2 cellular contexts compared by ENCODE assay signal in genomic region chr4:7830747-7831146, GRCh38.
TF ChIP-seq lines count a peak whose summit lies in the region.

No MANE protein-coding gene starts in this region.

TF ChIP-seq in SK-N-SH, 30 proteins besides CTCF, POLR2A, EP300 and RAD21 (continued from another document):
- no peak for TF ChIP-seq USF2 (IDR thresholded peaks at IDR 0.05; ENCODE audit: borderline replicate concordance, low read depth, low read length)
- no peak for TF ChIP-seq POLR2AphosphoS5 (IDR thresholded peaks at IDR 0.05; ENCODE audit: low read depth, low read length)
- no peak for TF ChIP-seq SIN3A (IDR thresholded peaks at IDR 0.05; ENCODE audit: borderline replicate concordance, low read depth, low read length)
- no peak for TF ChIP-seq ZBTB33 (IDR thresholded peaks at IDR 0.05; ENCODE audit: borderline replicate concordance, low read depth)
- no peak for TF ChIP-seq RCOR1 (IDR thresholded peaks at IDR 0.05; ENCODE audit: low read length)
- TF ChIP-seq FOXJ3 (CRISPR knock-in tag; IDR thresholded peaks at IDR 0.05): no peak
- no peak for TF ChIP-seq TEAD4 (IDR thresholded peaks at IDR 0.05; ENCODE audit: borderline replicate concordance, insufficient read depth)
- no peak for TF ChIP-seq MXI1 (IDR thresholded peaks at IDR 0.05; ENCODE audit: low read depth, low read length)
- no peak for TF ChIP-seq NRF1 (IDR thresholded peaks at IDR 0.05; ENCODE audit: low read depth, low read length)
- no peak for TF ChIP-seq GABPA (IDR thresholded peaks at IDR 0.05; ENCODE audit: low read depth)

TF ChIP-seq in SK-N-SH treated with all-trans-retinoic acid at 6 μM for 48 hours, 23 proteins besides CTCF, POLR2A, EP300 and RAD21 (continued from another document):
- TF ChIP-seq CSRNP3 (CRISPR knock-in tag; IDR thresholded peaks at IDR 0.05) (no peak), TOX (CRISPR knock-in tag; IDR thresholded peaks at IDR 0.05; ENCODE audit: borderline replicate concordance) (no peak), BACH2 (CRISPR knock-in tag; IDR thresholded peaks at IDR 0.05; ENCODE audit: borderline replicate concordance) (no peak), ZFP3 (CRISPR knock-in tag; IDR thresholded peaks at IDR 0.05) (no peak), ZFP30 (CRISPR knock-in tag; IDR thresholded peaks at IDR 0.05) (no peak), SNAI2 (CRISPR knock-in tag; IDR thresholded peaks at IDR 0.05) (no peak), OSR1 (CRISPR knock-in tag; IDR thresholded peaks at IDR 0.05) (no peak), CSDC2 (CRISPR knock-in tag; IDR thresholded peaks at IDR 0.05) (no peak)
- TF ChIP-seq, protein P1, sequence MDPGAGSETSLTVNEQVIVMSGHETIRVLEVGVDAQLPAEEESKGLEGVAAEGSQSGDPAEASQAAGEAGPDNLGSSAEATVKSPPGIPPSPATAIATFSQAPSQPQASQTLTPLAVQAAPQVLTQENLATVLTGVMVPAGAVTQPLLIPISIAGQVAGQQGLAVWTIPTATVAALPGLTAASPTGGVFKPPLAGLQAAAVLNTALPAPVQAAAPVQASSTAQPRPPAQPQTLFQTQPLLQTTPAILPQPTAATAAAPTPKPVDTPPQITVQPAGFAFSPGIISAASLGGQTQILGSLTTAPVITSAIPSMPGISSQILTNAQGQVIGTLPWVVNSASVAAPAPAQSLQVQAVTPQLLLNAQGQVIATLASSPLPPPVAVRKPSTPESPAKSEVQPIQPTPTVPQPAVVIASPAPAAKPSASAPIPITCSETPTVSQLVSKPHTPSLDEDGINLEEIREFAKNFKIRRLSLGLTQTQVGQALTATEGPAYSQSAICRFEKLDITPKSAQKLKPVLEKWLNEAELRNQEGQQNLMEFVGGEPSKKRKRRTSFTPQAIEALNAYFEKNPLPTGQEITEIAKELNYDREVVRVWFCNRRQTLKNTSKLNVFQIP (CRISPR knock-in tag; IDR thresholded peaks at IDR 0.05; ENCODE audit: borderline replicate concordance, low read depth): no peak
- TF ChIP-seq, protein P2, sequence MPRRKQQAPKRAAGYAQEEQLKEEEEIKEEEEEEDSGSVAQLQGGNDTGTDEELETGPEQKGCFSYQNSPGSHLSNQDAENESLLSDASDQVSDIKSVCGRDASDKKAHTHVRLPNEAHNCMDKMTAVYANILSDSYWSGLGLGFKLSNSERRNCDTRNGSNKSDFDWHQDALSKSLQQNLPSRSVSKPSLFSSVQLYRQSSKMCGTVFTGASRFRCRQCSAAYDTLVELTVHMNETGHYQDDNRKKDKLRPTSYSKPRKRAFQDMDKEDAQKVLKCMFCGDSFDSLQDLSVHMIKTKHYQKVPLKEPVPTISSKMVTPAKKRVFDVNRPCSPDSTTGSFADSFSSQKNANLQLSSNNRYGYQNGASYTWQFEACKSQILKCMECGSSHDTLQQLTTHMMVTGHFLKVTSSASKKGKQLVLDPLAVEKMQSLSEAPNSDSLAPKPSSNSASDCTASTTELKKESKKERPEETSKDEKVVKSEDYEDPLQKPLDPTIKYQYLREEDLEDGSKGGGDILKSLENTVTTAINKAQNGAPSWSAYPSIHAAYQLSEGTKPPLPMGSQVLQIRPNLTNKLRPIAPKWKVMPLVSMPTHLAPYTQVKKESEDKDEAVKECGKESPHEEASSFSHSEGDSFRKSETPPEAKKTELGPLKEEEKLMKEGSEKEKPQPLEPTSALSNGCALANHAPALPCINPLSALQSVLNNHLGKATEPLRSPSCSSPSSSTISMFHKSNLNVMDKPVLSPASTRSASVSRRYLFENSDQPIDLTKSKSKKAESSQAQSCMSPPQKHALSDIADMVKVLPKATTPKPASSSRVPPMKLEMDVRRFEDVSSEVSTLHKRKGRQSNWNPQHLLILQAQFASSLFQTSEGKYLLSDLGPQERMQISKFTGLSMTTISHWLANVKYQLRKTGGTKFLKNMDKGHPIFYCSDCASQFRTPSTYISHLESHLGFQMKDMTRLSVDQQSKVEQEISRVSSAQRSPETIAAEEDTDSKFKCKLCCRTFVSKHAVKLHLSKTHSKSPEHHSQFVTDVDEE (CRISPR knock-in tag; IDR thresholded peaks at IDR 0.05): no peak
